In genomic region chr12:117034691-117035090, GRCh38 we compare ENCODE assay signal across 18 cellular contexts.
DNase-seq lines count a peak whose midpoint lies in the region; ATAC-seq and TF ChIP-seq lines count a peak whose summit lies in the region.
"Had no signal": no experiment of that assay in that cellular context is flagged by ENCODE, and none has a peak within 500 bp of the region (broad histone marks: within the 10 kb centered on the region; RNA-seq: fewer than 3 reads in every experiment).

No MANE protein-coding gene starts in this region.

- no peaks in the 10 kb centered on the region for H3K36me3 Mint-ChIP-seq in glutamatergic neuron (ENCODE audit: unreplicated experiment)
- H3K36me3 Mint-ChIP-seq in stimulated activated effector memory CD8-positive, alpha-beta T cell treated with anti-CD3 and anti-CD28 coated beads, Interleukin-12 subunit alpha, Interleukin-12 subunit beta, amount 100 ng/mL, for 72 hours, result peaks cover 9% of the 10 kb centered on the region
- H3K36me3 Mint-ChIP-seq in natural killer cell treated with Interleukin-12 subunit alpha and Interleukin-12 subunit beta and Interleukin-15 and Interleukin-18, amount 100 ng/mL, for 72 hours, result peaks cover 4% of the 10 kb centered on the region
- peaks cover 4% of the 10 kb centered on the region for H3K36me3 Mint-ChIP-seq in activated naive CD4-positive, alpha-beta T cell treated with anti-CD3 and anti-CD28 coated beads, Interleukin-2, amount 10 ng/mL, durations not matched to agents 7 days and 5 days
- H3K36me3 Mint-ChIP-seq: activated naive CD4-positive, alpha-beta T cell treated with anti-CD3 and anti-CD28 coated beads, Interleukin-2, amount 50 U/mL, for 24 hours; neural progenitor cell had no signal

- DNase-seq in NCI-H1092 treated with DMSO at 0.1 percent for 48 hours (lab: John Stamatoyannopoulos, UW), result peak; percentile 59
- DNase-seq in NCI-H1092 (lab: John Stamatoyannopoulos, UW), result no peak
- peak; percentile 91 for DNase-seq in NCI-H69 (lab: John Stamatoyannopoulos, UW)
- no peak for DNase-seq in glutamatergic neuron
- DNase-seq in stimulated activated effector memory CD8-positive, alpha-beta T cell treated with anti-CD3 and anti-CD28 coated beads, Interleukin-12 subunit alpha, Interleukin-12 subunit beta, amount 100 ng/mL, for 72 hours (ENCODE audit: low spot score in 2 of 2), result no peak
- DNase-seq in natural killer cell treated with Interleukin-12 subunit alpha and Interleukin-12 subunit beta and Interleukin-15 and Interleukin-18, amount 100 ng/mL, for 72 hours (ENCODE audit: low spot score), result no peak
- no peak for DNase-seq in activated naive CD4-positive, alpha-beta T cell treated with anti-CD3 and anti-CD28 coated beads, Interleukin-2, amount 10 ng/mL, durations not matched to agents 7 days and 5 days
- DNase-seq: 8988T; activated T-cell treated with anti-CD3 and anti-CD28 coated beads, Interleukin-2, amount 50 U/mL, for 48 hours; AML-193; colonic mucosa; Kasumi-1; NK-92 treated with Interleukin-12 subunit alpha and Interleukin-12 subunit beta, amount 100 ng/mL, for 24 hours had no signal

- TF ChIP-seq CTCF in glutamatergic neuron (IDR thresholded peaks at IDR 0.05; ENCODE audit: partially characterized antibody, unreplicated experiment), result no peak

- CTCF ChIA-PET in activated naive CD4-positive, alpha-beta T cell treated with anti-CD3 and anti-CD28 coated beads, Interleukin-2, amount 10 ng/mL, durations not matched to agents 7 days and 5 days (lab: Charles Lee), result no interaction called here

- peak overlapping the region; percentile 35 for H3K4me3 Mint-ChIP-seq in glutamatergic neuron (ENCODE audit: unreplicated experiment)
- no peak overlapping the region for H3K4me3 Mint-ChIP-seq in stimulated activated effector memory CD8-positive, alpha-beta T cell treated with anti-CD3 and anti-CD28 coated beads, Interleukin-12 subunit alpha, Interleukin-12 subunit beta, amount 100 ng/mL, for 72 hours
- no peak overlapping the region for H3K4me3 Mint-ChIP-seq in natural killer cell treated with Interleukin-12 subunit alpha and Interleukin-12 subunit beta and Interleukin-15 and Interleukin-18, amount 100 ng/mL, for 72 hours
- no peak overlapping the region for H3K4me3 Mint-ChIP-seq in activated naive CD4-positive, alpha-beta T cell treated with anti-CD3 and anti-CD28 coated beads, Interleukin-2, amount 10 ng/mL, durations not matched to agents 7 days and 5 days
- H3K4me3 Mint-ChIP-seq: activated naive CD4-positive, alpha-beta T cell treated with anti-CD3 and anti-CD28 coated beads, Interleukin-2, amount 50 U/mL, for 24 hours; neural progenitor cell had no signal

- peaks cover 8% of the 10 kb centered on the region for H3K9me3 Mint-ChIP-seq in glutamatergic neuron (ENCODE audit: unreplicated experiment)
- H3K9me3 Mint-ChIP-seq in stimulated activated effector memory CD8-positive, alpha-beta T cell treated with anti-CD3 and anti-CD28 coated beads, Interleukin-12 subunit alpha, Interleukin-12 subunit beta, amount 100 ng/mL, for 72 hours, result no peaks in the 10 kb centered on the region
- no peaks in the 10 kb centered on the region for H3K9me3 Mint-ChIP-seq in natural killer cell treated with Interleukin-12 subunit alpha and Interleukin-12 subunit beta and Interleukin-15 and Interleukin-18, amount 100 ng/mL, for 72 hours
- H3K9me3 Mint-ChIP-seq in activated naive CD4-positive, alpha-beta T cell treated with anti-CD3 and anti-CD28 coated beads, Interleukin-2, amount 10 ng/mL, durations not matched to agents 7 days and 5 days, result no peaks in the 10 kb centered on the region
- H3K9me3 Mint-ChIP-seq: activated naive CD4-positive, alpha-beta T cell treated with anti-CD3 and anti-CD28 coated beads, Interleukin-2, amount 50 U/mL, for 24 hours; neural progenitor cell had no signal

- H3K27ac Mint-ChIP-seq in glutamatergic neuron (ENCODE audit: unreplicated experiment), result peak overlapping the region; percentile 78
- peak overlapping the region; percentile 11 for H3K27ac Mint-ChIP-seq in stimulated activated effector memory CD8-positive, alpha-beta T cell treated with anti-CD3 and anti-CD28 coated beads, Interleukin-12 subunit alpha, Interleukin-12 subunit beta, amount 100 ng/mL, for 72 hours
- H3K27ac Mint-ChIP-seq in natural killer cell treated with Interleukin-12 subunit alpha and Interleukin-12 subunit beta and Interleukin-15 and Interleukin-18, amount 100 ng/mL, for 72 hours, result no peak overlapping the region
- H3K27ac Mint-ChIP-seq in activated naive CD4-positive, alpha-beta T cell treated with anti-CD3 and anti-CD28 coated beads, Interleukin-2, amount 10 ng/mL, durations not matched to agents 7 days and 5 days, result no peak overlapping the region
- H3K27ac Mint-ChIP-seq: activated naive CD4-positive, alpha-beta T cell treated with anti-CD3 and anti-CD28 coated beads, Interleukin-2, amount 50 U/mL, for 24 hours; neural progenitor cell had no signal

- H3K27me3 Mint-ChIP-seq in glutamatergic neuron (ENCODE audit: unreplicated experiment), result peaks cover 4% of the 10 kb centered on the region
- no peaks in the 10 kb centered on the region for H3K27me3 Mint-ChIP-seq in natural killer cell treated with Interleukin-12 subunit alpha and Interleukin-12 subunit beta and Interleukin-15 and Interleukin-18, amount 100 ng/mL, for 72 hours
- H3K27me3 Mint-ChIP-seq in activated naive CD4-positive, alpha-beta T cell treated with anti-CD3 and anti-CD28 coated beads, Interleukin-2, amount 10 ng/mL, durations not matched to agents 7 days and 5 days, result peaks cover 29% of the 10 kb centered on the region
- H3K27me3 Mint-ChIP-seq: activated naive CD4-positive, alpha-beta T cell treated with anti-CD3 and anti-CD28 coated beads, Interleukin-2, amount 50 U/mL, for 24 hours had no signal

- no peak for ATAC-seq in stimulated activated effector memory CD8-positive, alpha-beta T cell treated with anti-CD3 and anti-CD28 coated beads, Interleukin-12 subunit alpha, Interleukin-12 subunit beta, amount 100 ng/mL, for 72 hours
- ATAC-seq in GM18511 (IDR thresholded peaks at IDR 0.05; ENCODE audit: unreplicated experiment), result no peak
- ATAC-seq in natural killer cell treated with Interleukin-12 subunit alpha and Interleukin-12 subunit beta and Interleukin-15 and Interleukin-18, amount 100 ng/mL, for 72 hours, result no peak
- ATAC-seq: left lobe of liver, SK-N-SH treated with all-trans-retinoic acid at 6 μM for 48 hours had no signal

- peaks cover 24% of the 10 kb centered on the region for H3K4me1 Mint-ChIP-seq in glutamatergic neuron (ENCODE audit: low read depth, unreplicated experiment)
- no peaks in the 10 kb centered on the region for H3K4me1 Mint-ChIP-seq in stimulated activated effector memory CD8-positive, alpha-beta T cell treated with anti-CD3 and anti-CD28 coated beads, Interleukin-12 subunit alpha, Interleukin-12 subunit beta, amount 100 ng/mL, for 72 hours
- peaks cover 0 to 3% of the 10 kb centered on the region in 2 donors for H3K4me1 Mint-ChIP-seq in natural killer cell treated with Interleukin-12 subunit alpha and Interleukin-12 subunit beta and Interleukin-15 and Interleukin-18, amount 100 ng/mL, for 72 hours (ENCODE audit: low read depth in 2 of 2)
- no peaks in the 10 kb centered on the region for H3K4me1 Mint-ChIP-seq in activated naive CD4-positive, alpha-beta T cell treated with anti-CD3 and anti-CD28 coated beads, Interleukin-2, amount 10 ng/mL, durations not matched to agents 7 days and 5 days
- H3K4me1 Mint-ChIP-seq: activated naive CD4-positive, alpha-beta T cell treated with anti-CD3 and anti-CD28 coated beads, Interleukin-2, amount 50 U/mL, for 24 hours had no signal

Comparison
In these comparisons a context has a peak if more than half of its experiments do, and no peak if none do; other contexts are left out.
1. DNase-seq: peak in NCI-H1092 treated with DMSO at 0.1 percent for 48 hours (single experiment) and NCI-H69 (single experiment); none in NCI-H1092 (single experiment), glutamatergic neuron (single experiment), stimulated activated effector memory CD8-positive, alpha-beta T cell treated with anti-CD3 and anti-CD28 coated beads, Interleukin-12 subunit alpha, Interleukin-12 subunit beta, amount 100 ng/mL, for 72 hours (0 of 2), natural killer cell treated with Interleukin-12 subunit alpha and Interleukin-12 subunit beta and Interleukin-15 and Interleukin-18, amount 100 ng/mL, for 72 hours (single experiment) and activated naive CD4-positive, alpha-beta T cell treated with anti-CD3 and anti-CD28 coated beads, Interleukin-2, amount 10 ng/mL, durations not matched to agents 7 days and 5 days (single experiment).
2. H3K27ac Mint-ChIP-seq: peak in glutamatergic neuron (single experiment) and stimulated activated effector memory CD8-positive, alpha-beta T cell treated with anti-CD3 and anti-CD28 coated beads, Interleukin-12 subunit alpha, Interleukin-12 subunit beta, amount 100 ng/mL, for 72 hours (single experiment); none in natural killer cell treated with Interleukin-12 subunit alpha and Interleukin-12 subunit beta and Interleukin-15 and Interleukin-18, amount 100 ng/mL, for 72 hours (0 of 2) and activated naive CD4-positive, alpha-beta T cell treated with anti-CD3 and anti-CD28 coated beads, Interleukin-2, amount 10 ng/mL, durations not matched to agents 7 days and 5 days (single experiment).